In the genomic region with DNA sequence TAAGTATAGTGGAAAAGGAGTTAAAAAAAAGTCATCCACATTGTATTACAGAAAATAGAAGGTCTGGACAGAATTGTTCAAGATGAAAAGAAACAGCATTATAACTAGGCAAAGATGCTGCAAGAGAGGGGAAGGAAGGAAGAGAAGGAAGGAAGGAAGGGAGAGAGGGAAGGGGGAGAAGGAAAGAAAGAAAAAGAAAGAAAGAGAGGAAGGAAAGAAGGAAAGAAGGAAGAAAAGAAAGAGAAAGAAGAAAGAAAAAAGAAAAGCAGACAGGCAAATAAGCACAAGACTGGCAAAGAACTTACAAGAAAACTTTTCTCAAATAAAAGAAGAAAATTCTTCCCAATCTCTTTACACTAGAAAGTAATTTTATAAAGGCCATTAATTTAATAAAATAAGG, we compare ENCODE assay signal across 9 cellular contexts. TPM values are rescaled to one million over a fixed set of nuclear protein-coding genes. Genes with fewer than 3 reads are reported as not detected.
"Had no signal": no experiment of that assay in that cellular context is flagged by ENCODE, and none has a peak within 500 bp of the region (broad histone marks: within the 10 kb centered on the region; RNA-seq: fewer than 3 reads in every experiment).

No MANE protein-coding gene starts in this region.

- H3K27ac ChIP-seq: HL-60, KMS-11 had no signal

- H3K4me1 Mint-ChIP-seq: IgD-negative memory B cell had no signal

- H3K9me3 Mint-ChIP-seq: IgD-negative memory B cell had no signal

- H3K4me3 Mint-ChIP-seq: IgD-negative memory B cell had no signal

- FAIRE-seq: HepG2, HTR-8/SVneo had no signal

- H3K9ac ChIP-seq: KMS-11 had no signal

- H3K27ac Mint-ChIP-seq: IgD-negative memory B cell had no signal

- H3K4me2 ChIP-seq: KMS-11 had no signal

- DNase-seq: IMR-90, KBM-7, KG1 had no signal

- ATAC-seq: HepG2 had no signal

RNA-seq across cellular contexts. Expression of gene FLT1, which starts 15.1 kb away (rescaled TPM):
- total RNA-seq: HT-29 had no signal
- polyA plus RNA-seq: HepG2 had no signal
